ENCODE assay signal across 8 cellular contexts in genomic region chr19:4633140-4633967, GRCh38. TPM values are rescaled to one million over a fixed set of nuclear protein-coding genes. Genes with fewer than 3 reads are reported as not detected.
DNase-seq lines count a peak whose midpoint lies in the region; ATAC-seq, FAIRE-seq and TF ChIP-seq lines count a peak whose summit lies in the region.

No MANE protein-coding gene starts in this region.

- TF ChIP-seq CTCF in AG09319 (IDR thresholded peaks at IDR 0.05; ENCODE audit: low read depth, low read length): peak; percentile 77
- TF ChIP-seq CTCF in transverse colon (IDR thresholded peaks at IDR 0.05): peak; percentile 63 to 74 (median 69)

- in situ Hi-C loops in transverse colon (cut with MboI; ENCODE audit: low pct_ligation_motif_present in 1 of 4, low pct_unique_long_range_greater_than_20kb in 1 of 4, low sequenced_read_pairs in 3 of 4): no loop called here

- intact Hi-C loops in transverse colon (cut with DNase I; ENCODE audit: low total_unique reads): no loop called here

- no peak for ATAC-seq in HG03342 (IDR thresholded peaks at IDR 0.05; ENCODE audit: unreplicated experiment)

- FAIRE-seq in GM19239 (lab: Jason Lieb, UNC): no peak

- H3K27me3 ChIP-seq in transverse colon: peaks cover 12% of the 10 kb centered on the region

- H3K36me3 ChIP-seq in transverse colon: no peaks in the 10 kb centered on the region

- peak overlapping the region; percentile 51 for H3K27ac ChIP-seq in epithelial cell of prostate
- no peak overlapping the region for H3K27ac ChIP-seq in transverse colon

- H3K9me3 ChIP-seq in transverse colon: no peaks in the 10 kb centered on the region

- no peak for DNase-seq in AG09319 (ENCODE audit: extremely low read depth, low read depth)
- DNase-seq in GM19239 (ENCODE audit: insufficient read length, low spot score): peak; percentile 44
- peak; percentile 18 for DNase-seq in NCI-H774 (lab: John Stamatoyannopoulos, UW)
- DNase-seq in activated CD4-positive, alpha-beta T cell treated with anti-CD3 and anti-CD28 coated beads, Interleukin-2, amount 50 U/mL, for 1 hour: peak; percentile 39
- DNase-seq in epithelial cell of prostate (ENCODE audit: low read depth, low spot score): peak; percentile 26
- peak; percentile 64 for DNase-seq in mucosa of gallbladder (ENCODE audit: low spot score)
- DNase-seq in transverse colon: peak; percentile 61

- TF ChIP-seq EP300 in transverse colon (IDR thresholded peaks at IDR 0.05; ENCODE audit: low read depth): no peak

- WGBS in transverse colon (ENCODE audit: low coverage in 1 of 2), 2 donors: 38% methylated on average over 14 of the region's 14 CpGs; no CpG with 5 or more reads in 1 of the 2 donors

- H3K4me3 ChIP-seq in transverse colon: no peak overlapping the region

- H3K4me1 ChIP-seq in transverse colon: peaks cover 10 to 20% (median 13%) of the 10 kb centered on the region in 4 donors

- TF ChIP-seq POLR2A in transverse colon (IDR thresholded peaks at IDR 0.05): no peak

RNA-seq across cellular contexts. Expression of gene TNFAIP8L1, which starts 6.0 kb away (rescaled TPM):
- total RNA-seq in mucosa of gallbladder (7.3 TPM), transverse colon (10 to 100 TPM in 1 of 4 donors, 1 to 10 TPM in 3; 4.5 to 12.0 (median 8.5) TPM)

RNA-seq across cellular contexts. Expression of gene MYDGF, which starts 36.8 kb away (rescaled TPM):
- total RNA-seq in mucosa of gallbladder (77.4 TPM), transverse colon (10 to 100 TPM in 2 of 4 donors, 1 to 10 TPM in 2; 3.6 to 44.5 (median 22.0) TPM)
